In genomic region chr3:54965746-54966145, GRCh38 we compare ENCODE assay signal across 24 cellular contexts. TPM values are rescaled to one million over a fixed set of nuclear protein-coding genes. Genes with fewer than 3 reads are reported as not detected.
A peak's percentile ranks its signal among the peaks of the same experiment; 100 is the strongest.
DNase-seq lines count a peak whose midpoint lies in the region; ATAC-seq, FAIRE-seq and TF ChIP-seq lines count a peak whose summit lies in the region.
"Had no signal": no experiment of that assay in that cellular context is flagged by ENCODE, and none has a peak within 500 bp of the region (broad histone marks: within the 10 kb centered on the region; RNA-seq: fewer than 3 reads in every experiment).

No MANE protein-coding gene starts in this region.

- H3K36me3 Mint-ChIP-seq in HFFc6 (ENCODE audit: low read depth): no peaks in the 10 kb centered on the region
- H3K36me3 Mint-ChIP-seq in astrocyte (ENCODE audit: low read depth, unreplicated experiment): no peaks in the 10 kb centered on the region

- ATAC-seq in GM21717 (IDR thresholded peaks at IDR 0.05; ENCODE audit: unreplicated experiment): no peak
- no peak for ATAC-seq in heart left ventricle
- ATAC-seq: activated CD8-positive, alpha-beta T cell treated with anti-CD3 and anti-CD28 coated beads, Interleukin-2, amount 10 ng/mL, durations not matched to agents 7 days and 5 days; naive thymus-derived CD8-positive, alpha-beta T cell had no signal

- no peaks in the 10 kb centered on the region for H3K27me3 Mint-ChIP-seq in HFFc6 (ENCODE audit: insufficient read depth)
- H3K27me3 Mint-ChIP-seq in astrocyte (ENCODE audit: low read depth, unreplicated experiment): no peaks in the 10 kb centered on the region

- TF ChIP-seq CTCF in HFFc6 (IDR thresholded peaks at IDR 0.05) (no peak), astrocyte (IDR thresholded peaks at IDR 0.05; ENCODE audit: insufficient read depth, low read depth, low read length) (no peak), esophagus squamous epithelium (IDR thresholded peaks at IDR 0.05) (no peak), heart left ventricle (IDR thresholded peaks at IDR 0.05) (no peak)

- H3K79me2 ChIP-seq in astrocyte (ENCODE audit: insufficient read depth, low read length): no peaks in the 10 kb centered on the region

- 39 to 42% methylated on average over 6 of the region's 6 CpGs for WGBS in esophagus squamous epithelium, 2 donors
- WGBS in heart left ventricle, 4 donors: 83 to 89% (median 85%) methylated on average over 6 of the region's 6 CpGs

- H3K4me1 ChIP-seq in astrocyte (ENCODE audit: insufficient read depth, low read length) (peaks cover 51% of the 10 kb centered on the region), esophagus squamous epithelium (peaks cover 0 to 13% (median 6%) of the 10 kb centered on the region in 3 donors), heart left ventricle (peaks cover 0 to 34% (median 0%) of the 10 kb centered on the region in 12 donors)
- H3K4me1 ChIP-seq: right atrium auricular region had no signal

- TF ChIP-seq POLR2A in esophagus squamous epithelium (IDR thresholded peaks at IDR 0.05): no peak
- no peak for TF ChIP-seq POLR2A in heart left ventricle (IDR thresholded peaks at IDR 0.05)

- H3K27me3 ChIP-seq in astrocyte (ENCODE audit: insufficient read depth, low read length) (no peaks in the 10 kb centered on the region), esophagus squamous epithelium (no peaks in the 10 kb centered on the region), heart left ventricle (no peaks in the 10 kb centered on the region)
- H3K27me3 ChIP-seq: cardiac muscle cell, right atrium auricular region had no signal

- intact Hi-C loops in esophagus squamous epithelium (cut with DNase I) (no loop called here), heart left ventricle (cut with DNase I) (no loop called here)

- H3K4me3 ChIP-seq in astrocyte (ENCODE audit: insufficient read depth, low read depth, low read length) (no peak overlapping the region), esophagus squamous epithelium (no peak overlapping the region), heart left ventricle (no peak overlapping the region)
- H3K4me3 ChIP-seq: cardiac muscle cell, right atrium auricular region had no signal

- H3K4me1 Mint-ChIP-seq in HFFc6 (ENCODE audit: low read depth) (peaks cover 84% of the 10 kb centered on the region), astrocyte (ENCODE audit: low read depth, unreplicated experiment) (peaks cover 37% of the 10 kb centered on the region)

- H3K4me3 Mint-ChIP-seq in HFFc6 (peak overlapping the region; percentile 41), astrocyte (ENCODE audit: unreplicated experiment) (no peak overlapping the region)
- H3K4me3 Mint-ChIP-seq: activated CD8-positive, alpha-beta T cell treated with anti-CD3 and anti-CD28 coated beads, Interleukin-2, amount 10 ng/mL, durations not matched to agents 7 days and 5 days; naive thymus-derived CD8-positive, alpha-beta T cell had no signal

- peak; percentile 86 for FAIRE-seq in astrocyte (lab: Jason Lieb, UNC)
- FAIRE-seq: A204.1, GM18507, TTC549 had no signal

- peak overlapping the region; percentile 33 for H3K4me2 ChIP-seq in astrocyte (ENCODE audit: low read length)

- peak overlapping the region; percentile 45 for H3K9ac ChIP-seq in astrocyte (ENCODE audit: low read length)

- H3K9me3 Mint-ChIP-seq in HFFc6 (no peaks in the 10 kb centered on the region), astrocyte (ENCODE audit: unreplicated experiment) (peaks cover 2% of the 10 kb centered on the region)

- H3K27ac Mint-ChIP-seq in HFFc6 (peak overlapping the region; percentile 75), astrocyte (ENCODE audit: unreplicated experiment) (peak overlapping the region; percentile 8)
- H3K27ac Mint-ChIP-seq: activated CD8-positive, alpha-beta T cell treated with anti-CD3 and anti-CD28 coated beads, Interleukin-2, amount 10 ng/mL, durations not matched to agents 7 days and 5 days; naive thymus-derived CD8-positive, alpha-beta T cell had no signal

- no peak overlapping the region for H2AFZ ChIP-seq in astrocyte (ENCODE audit: low read depth, low read length)

- H3K36me3 ChIP-seq in astrocyte (ENCODE audit: insufficient read depth, low read length) (no peaks in the 10 kb centered on the region), esophagus squamous epithelium (no peaks in the 10 kb centered on the region), heart left ventricle (no peaks in the 10 kb centered on the region)
- H3K36me3 ChIP-seq: cardiac muscle cell, right atrium auricular region had no signal

- H3K27ac ChIP-seq in astrocyte (ENCODE audit: low read depth, low read length): peak overlapping the region; percentile 84
- no peak overlapping the region for H3K27ac ChIP-seq in esophagus squamous epithelium
- H3K27ac ChIP-seq in heart left ventricle: no peak overlapping the region
- H3K27ac ChIP-seq: cardiac muscle cell, right atrium auricular region had no signal

- no peaks in the 10 kb centered on the region for H4K20me1 ChIP-seq in astrocyte (ENCODE audit: insufficient read depth, low read length)

- no peaks in the 10 kb centered on the region for H3K9me3 ChIP-seq in astrocyte (ENCODE audit: insufficient read depth, low read depth, low read length)
- H3K9me3 ChIP-seq in esophagus squamous epithelium: no peaks in the 10 kb centered on the region
- H3K9me3 ChIP-seq in heart left ventricle: no peaks in the 10 kb centered on the region
- H3K9me3 ChIP-seq: Caco-2, right atrium auricular region had no signal

- DNase-seq in A172 (ENCODE audit: low spot score): peak; percentile 90
- peak; percentile 83 for DNase-seq in HFFc6
- peak; percentile 96 for DNase-seq in astrocyte (ENCODE audit: low read depth)
- DNase-seq in islet precursor cell: peak; percentile 76
- DNase-seq in superior temporal gyrus (ENCODE audit: extremely low spot score): no peak
- DNase-seq in esophagus squamous epithelium (lab: John Stamatoyannopoulos, UW): no peak
- no peak for DNase-seq in heart left ventricle
- DNase-seq: activated CD8-positive, alpha-beta T cell treated with anti-CD3 and anti-CD28 coated beads, Interleukin-2, amount 10 ng/mL, durations not matched to agents 7 days and 5 days; activated gamma-delta T cell; Caco-2; GOT3; hypothalamus; naive thymus-derived CD8-positive, alpha-beta T cell; NCI-H1048; SIG-M5; stimulated activated CD4-positive, alpha-beta T cell treated with anti-CD3 and anti-CD28 coated beads, Interleukin-4, amount 100 ng/mL, for 1 hour had no signal

RNA-seq across cellular contexts. Expression of gene LRTM1, which starts 37.9 kb away (rescaled TPM):
- not detected in 2 replicates for total RNA-seq in A172 (2014; rRNA removed; shearing (Covaris generic))
- total RNA-seq in HFFc6 (2021; fragmentation: NEBNext Ultra II Directional; extraction: Animal tissue kit (Norgen Biotek cat#: 25700)): not detected
- not detected in 2 replicates for total RNA-seq in astrocyte
- total RNA-seq in esophagus squamous epithelium: not detected
- total RNA-seq in heart left ventricle: not detected
- not detected for polyA plus RNA-seq in heart left ventricle
- total RNA-seq: activated CD8-positive, alpha-beta T cell treated with anti-CD3 and anti-CD28 coated beads, Interleukin-2, amount 10 ng/mL, durations not matched to agents 7 days and 5 days; Caco-2; cardiac muscle cell; liver; naive thymus-derived CD8-positive, alpha-beta T cell; right atrium auricular region; ureter had no signal
- polyA plus RNA-seq: liver; naive thymus-derived CD8-positive, alpha-beta T cell had no signal

Comparison
In these comparisons a context has a peak if more than half of its experiments do, and no peak if none do; other contexts are left out.
1. DNase-seq: peak in A172 (single experiment), HFFc6 (single experiment), astrocyte (single experiment) and islet precursor cell (single experiment); none in superior temporal gyrus (single experiment), esophagus squamous epithelium (single experiment) and heart left ventricle (0 of 5).